In genomic region chr7:468141-468540, GRCh38 we compare ENCODE assay signal across 14 cellular contexts. TPM values are rescaled to one million over a fixed set of nuclear protein-coding genes. Genes with fewer than 3 reads are reported as not detected.
A peak's percentile ranks its signal among the peaks of the same experiment; 100 is the strongest.
DNase-seq lines count a peak whose midpoint lies in the region; ATAC-seq and TF ChIP-seq lines count a peak whose summit lies in the region.
"Had no signal": no experiment of that assay in that cellular context is flagged by ENCODE, and none has a peak within 500 bp of the region (broad histone marks: within the 10 kb centered on the region; RNA-seq: fewer than 3 reads in every experiment).

No MANE protein-coding gene starts in this region.

- DNase-seq in activated naive CD4-positive, alpha-beta T cell treated with anti-CD3 and anti-CD28 coated beads, Interleukin-2, amount 10 ng/mL, durations not matched to agents 7 days and 5 days, result peak; percentile 13
- DNase-seq in activated naive CD4-positive, alpha-beta T cell treated with anti-CD3 and anti-CD28 coated beads, Interleukin-2, amount 50 U/mL, for 16 hours, result no peak
- DNase-seq in activated CD8-positive, alpha-beta T cell treated with anti-CD3 and anti-CD28 coated beads, Interleukin-2, amount 10 ng/mL, durations not matched to agents 7 days and 5 days, result no peak
- DNase-seq in mesothelial cell of epicardium (ENCODE audit: low spot score in 2 of 2, unreplicated experiment in 2 of 2) (no peak), mucosa of gallbladder (ENCODE audit: low spot score) (no peak), kidney tubule cell (ENCODE audit: low spot score) (no peak), NCI-H446 (lab: John Stamatoyannopoulos, UW) (no peak)
- no peak for DNase-seq in stimulated activated naive B cell treated with anti-CD40 and anti-IgM and Interleukin-4, amounts not matched to agents 10 μg/mL and 1 μg/mL and 100 μg/mL, for 72 hours
- DNase-seq: activated CD4-positive, alpha-beta T cell treated with anti-CD3 and anti-CD28 coated beads, Interleukin-2, amount 50 U/mL, for 4 hours; activated T-cell treated with anti-CD3 and anti-CD28 coated beads, Interleukin-2, amount 50 U/mL, for 4 hours; caudate nucleus; DMS79 treated with DMSO at 0.1 percent for 48 hours; NCI-H1436 had no signal

- no peak for ATAC-seq in activated CD8-positive, alpha-beta T cell treated with anti-CD3 and anti-CD28 coated beads, Interleukin-2, amount 10 ng/mL, durations not matched to agents 7 days and 5 days
- ATAC-seq in stimulated activated naive B cell treated with anti-CD40 and anti-IgM and Interleukin-4, amounts not matched to agents 10 μg/mL and 1 μg/mL and 100 μg/mL, for 72 hours (replicated peaks), result no peak
- ATAC-seq: GM23338 had no signal

- no peak overlapping the region for H3K4me3 Mint-ChIP-seq in activated naive CD4-positive, alpha-beta T cell treated with anti-CD3 and anti-CD28 coated beads, Interleukin-2, amount 10 ng/mL, durations not matched to agents 7 days and 5 days
- H3K4me3 Mint-ChIP-seq in activated CD8-positive, alpha-beta T cell treated with anti-CD3 and anti-CD28 coated beads, Interleukin-2, amount 10 ng/mL, durations not matched to agents 7 days and 5 days, result no peak overlapping the region
- no peak overlapping the region for H3K4me3 Mint-ChIP-seq in mesothelial cell of epicardium
- H3K4me3 Mint-ChIP-seq in stimulated activated naive B cell treated with anti-CD40 and anti-IgM and Interleukin-4, amounts not matched to agents 10 μg/mL and 1 μg/mL and 100 μg/mL, for 72 hours, result peak overlapping the region in 1 of 2 donors; percentile 7
- H3K4me3 Mint-ChIP-seq: activated T-cell treated with anti-CD3 and anti-CD28 coated beads, Interleukin-2, amount 50 U/mL, for 4 hours; GM23338 had no signal

- TF ChIP-seq CTCF in mesothelial cell of epicardium (IDR thresholded peaks at IDR 0.05; ENCODE audit: unreplicated experiment), result no peak

- no peak overlapping the region for H3K27ac Mint-ChIP-seq in activated naive CD4-positive, alpha-beta T cell treated with anti-CD3 and anti-CD28 coated beads, Interleukin-2, amount 10 ng/mL, durations not matched to agents 7 days and 5 days
- H3K27ac Mint-ChIP-seq in activated CD8-positive, alpha-beta T cell treated with anti-CD3 and anti-CD28 coated beads, Interleukin-2, amount 10 ng/mL, durations not matched to agents 7 days and 5 days, result peak overlapping the region; percentile 11
- peak overlapping the region; percentile 3 for H3K27ac Mint-ChIP-seq in mesothelial cell of epicardium
- peak overlapping the region; percentile 79 for H3K27ac Mint-ChIP-seq in stimulated activated naive B cell treated with anti-CD40 and anti-IgM and Interleukin-4, amounts not matched to agents 10 μg/mL and 1 μg/mL and 100 μg/mL, for 72 hours
- H3K27ac Mint-ChIP-seq: GM23338 had no signal

- H3K27me3 Mint-ChIP-seq in activated naive CD4-positive, alpha-beta T cell treated with anti-CD3 and anti-CD28 coated beads, Interleukin-2, amount 10 ng/mL, durations not matched to agents 7 days and 5 days, result no peaks in the 10 kb centered on the region
- no peaks in the 10 kb centered on the region for H3K27me3 Mint-ChIP-seq in activated CD8-positive, alpha-beta T cell treated with anti-CD3 and anti-CD28 coated beads, Interleukin-2, amount 10 ng/mL, durations not matched to agents 7 days and 5 days (ENCODE audit: low read depth)
- H3K27me3 Mint-ChIP-seq in mesothelial cell of epicardium (ENCODE audit: low read depth), result no peaks in the 10 kb centered on the region
- H3K27me3 Mint-ChIP-seq in stimulated activated naive B cell treated with anti-CD40 and anti-IgM and Interleukin-4, amounts not matched to agents 10 μg/mL and 1 μg/mL and 100 μg/mL, for 72 hours, result no peaks in the 10 kb centered on the region

- peaks cover 14% of the 10 kb centered on the region for H3K9me3 Mint-ChIP-seq in activated naive CD4-positive, alpha-beta T cell treated with anti-CD3 and anti-CD28 coated beads, Interleukin-2, amount 10 ng/mL, durations not matched to agents 7 days and 5 days
- H3K9me3 Mint-ChIP-seq in activated CD8-positive, alpha-beta T cell treated with anti-CD3 and anti-CD28 coated beads, Interleukin-2, amount 10 ng/mL, durations not matched to agents 7 days and 5 days (ENCODE audit: insufficient read depth), result peaks cover 4% of the 10 kb centered on the region
- peaks cover 12% of the 10 kb centered on the region for H3K9me3 Mint-ChIP-seq in mesothelial cell of epicardium
- peaks cover 20% of the 10 kb centered on the region in 2 donors for H3K9me3 Mint-ChIP-seq in stimulated activated naive B cell treated with anti-CD40 and anti-IgM and Interleukin-4, amounts not matched to agents 10 μg/mL and 1 μg/mL and 100 μg/mL, for 72 hours

- CTCF ChIA-PET in activated naive CD4-positive, alpha-beta T cell treated with anti-CD3 and anti-CD28 coated beads, Interleukin-2, amount 10 ng/mL, durations not matched to agents 7 days and 5 days (lab: Charles Lee), result no interaction called here
- CTCF ChIA-PET in activated CD8-positive, alpha-beta T cell treated with anti-CD3 and anti-CD28 coated beads, Interleukin-2, amount 10 ng/mL, durations not matched to agents 7 days and 5 days (lab: Charles Lee), result no interaction called here

- H3K36me3 Mint-ChIP-seq in activated naive CD4-positive, alpha-beta T cell treated with anti-CD3 and anti-CD28 coated beads, Interleukin-2, amount 10 ng/mL, durations not matched to agents 7 days and 5 days, result no peaks in the 10 kb centered on the region
- no peaks in the 10 kb centered on the region for H3K36me3 Mint-ChIP-seq in activated CD8-positive, alpha-beta T cell treated with anti-CD3 and anti-CD28 coated beads, Interleukin-2, amount 10 ng/mL, durations not matched to agents 7 days and 5 days (ENCODE audit: low read depth)
- H3K36me3 Mint-ChIP-seq in mesothelial cell of epicardium, result no peaks in the 10 kb centered on the region
- peaks cover 11 to 19% of the 10 kb centered on the region in 2 donors for H3K36me3 Mint-ChIP-seq in stimulated activated naive B cell treated with anti-CD40 and anti-IgM and Interleukin-4, amounts not matched to agents 10 μg/mL and 1 μg/mL and 100 μg/mL, for 72 hours

- peaks cover 2% of the 10 kb centered on the region for H3K4me1 Mint-ChIP-seq in activated naive CD4-positive, alpha-beta T cell treated with anti-CD3 and anti-CD28 coated beads, Interleukin-2, amount 10 ng/mL, durations not matched to agents 7 days and 5 days
- H3K4me1 Mint-ChIP-seq in activated CD8-positive, alpha-beta T cell treated with anti-CD3 and anti-CD28 coated beads, Interleukin-2, amount 10 ng/mL, durations not matched to agents 7 days and 5 days (ENCODE audit: low read depth), result peaks cover 4% of the 10 kb centered on the region
- H3K4me1 Mint-ChIP-seq in mesothelial cell of epicardium, result peaks cover 40% of the 10 kb centered on the region
- peaks cover 21 to 22% of the 10 kb centered on the region in 2 donors for H3K4me1 Mint-ChIP-seq in stimulated activated naive B cell treated with anti-CD40 and anti-IgM and Interleukin-4, amounts not matched to agents 10 μg/mL and 1 μg/mL and 100 μg/mL, for 72 hours

- POLR2A ChIA-PET in activated CD8-positive, alpha-beta T cell treated with anti-CD3 and anti-CD28 coated beads, Interleukin-2, amount 10 ng/mL, durations not matched to agents 7 days and 5 days (lab: Charles Lee), result no interaction called here

RNA-seq across cellular contexts. Expression of gene PDGFA, which starts 51.5 kb away (rescaled TPM):
- total RNA-seq in activated CD8-positive, alpha-beta T cell treated with anti-CD3 and anti-CD28 coated beads, Interleukin-2, amount 10 ng/mL, durations not matched to agents 7 days and 5 days, result under 1 TPM; 0.50 to 0.79 TPM
- total RNA-seq in mesothelial cell of epicardium (74.0 to 78.8 TPM (median 75.3 TPM) in 3 replicates), mucosa of gallbladder (51.2 TPM)

Comparison
In these comparisons a context has a peak if more than half of its experiments do, and no peak if none do; other contexts are left out.
1. RNA of gene PDGFA, which starts 51.5 kb away (total RNA-seq): 74.0 to 78.8 TPM in mesothelial cell of epicardium and 51.2 TPM in mucosa of gallbladder (single experiment); 0.50 to 0.79 TPM in activated CD8-positive, alpha-beta T cell treated with anti-CD3 and anti-CD28 coated beads, Interleukin-2, amount 10 ng/mL, durations not matched to agents 7 days and 5 days; every median in the first group is over 10 times any median in the second.